Comparison of ENCODE assay signal across 8 cellular contexts in genomic region chr10:35300063-35300699, GRCh38. TPM values are rescaled to one million over a fixed set of nuclear protein-coding genes. Genes with fewer than 3 reads are reported as not detected.
DNase-seq lines count a peak whose midpoint lies in the region; ATAC-seq and TF ChIP-seq lines count a peak whose summit lies in the region.

No MANE protein-coding gene starts in this region.

- no peaks in the 10 kb centered on the region for H3K4me1 Mint-ChIP-seq in WTC11

- POLR2A ChIA-PET in WTC11 (lab: Charles Lee): no interaction called here

- no peaks in the 10 kb centered on the region for H4K20me1 ChIP-seq in osteoblast (ENCODE audit: insufficient read depth, low read length)

- CTCF ChIA-PET in WTC11 (lab: Charles Lee): interaction anchor here (0.6 kb wide), 1 partner anchor 1357 kb away, joined by 3 read pairs; no protein-coding TSS in a partner anchor

- H3K79me2 ChIP-seq in osteoblast (ENCODE audit: insufficient read depth, low read length): no peaks in the 10 kb centered on the region

- H3K4me2 ChIP-seq in osteoblast (ENCODE audit: insufficient read depth, low read length): peak overlapping the region; percentile 66

- H2AFZ ChIP-seq in osteoblast (ENCODE audit: low read length): peak overlapping the region; percentile 14

- DNase-seq in EH (ENCODE audit: low read depth) (peak; percentile 69), astrocyte of the hippocampus (ENCODE audit: low read depth, low spot score) (peak; percentile 6), osteoblast (ENCODE audit: insufficient read length, low spot score, missing footprints) (peak; percentile 92), NCI-H1694 (lab: John Stamatoyannopoulos, UW) (no peak), Kasumi-1 (lab: John Stamatoyannopoulos, UW) (no peak), WTC11 (ENCODE audit: low spot score) (no peak)

- H3K27ac Mint-ChIP-seq in WTC11: no peak overlapping the region

- H3K27me3 ChIP-seq in osteoblast (ENCODE audit: insufficient read depth, low read length): no peaks in the 10 kb centered on the region

- H3K4me1 ChIP-seq in osteoblast (ENCODE audit: insufficient read depth, low read length): peaks cover 4% of the 10 kb centered on the region

- peak overlapping the region; percentile 73 for H3K27ac ChIP-seq in osteoblast (ENCODE audit: low read depth, low read length)

- H3K9me3 Mint-ChIP-seq in WTC11: peaks cover 16% of the 10 kb centered on the region

- TF ChIP-seq CTCF in osteoblast (IDR thresholded peaks at IDR 0.05; ENCODE audit: extremely low read depth, low read depth, low read length) (no peak), WTC11 (IDR thresholded peaks at IDR 0.05) (no peak)

- no peaks in the 10 kb centered on the region for H3K9me3 ChIP-seq in osteoblast (ENCODE audit: low read depth, low read length)

- peak overlapping the region; percentile 22 for H3K4me3 ChIP-seq in osteoblast (ENCODE audit: insufficient read depth, low read length)

- H3K4me3 Mint-ChIP-seq in WTC11: no peak overlapping the region

- no peaks in the 10 kb centered on the region; the same call in 1 of the 2 replicates for H3K27me3 Mint-ChIP-seq in WTC11 (ENCODE audit: low read depth)

- no peaks in the 10 kb centered on the region for H3K36me3 ChIP-seq in osteoblast (ENCODE audit: insufficient read depth, low read length)

- no peaks in the 10 kb centered on the region for H3K36me3 Mint-ChIP-seq in WTC11

- peak; percentile 98 for ATAC-seq in GM21367 (IDR thresholded peaks at IDR 0.05; ENCODE audit: unreplicated experiment)
- ATAC-seq in HG03469 (IDR thresholded peaks at IDR 0.05; ENCODE audit: unreplicated experiment): peak; percentile 98
- ATAC-seq in WTC11: no peak

TF ChIP-seq in WTC11, 78 proteins besides CTCF, POLR2A, EP300 and RAD21 (continues in another document):
- TF ChIP-seq ETV6 (CRISPR knock-in tag; IDR thresholded peaks at IDR 0.05): no peak
- TF ChIP-seq EMX1 (CRISPR knock-in tag; IDR thresholded peaks at IDR 0.05): no peak
- TF ChIP-seq CDX4 (CRISPR knock-in tag; IDR thresholded peaks at IDR 0.05; ENCODE audit: borderline replicate concordance): no peak
- TF ChIP-seq, protein P1, sequence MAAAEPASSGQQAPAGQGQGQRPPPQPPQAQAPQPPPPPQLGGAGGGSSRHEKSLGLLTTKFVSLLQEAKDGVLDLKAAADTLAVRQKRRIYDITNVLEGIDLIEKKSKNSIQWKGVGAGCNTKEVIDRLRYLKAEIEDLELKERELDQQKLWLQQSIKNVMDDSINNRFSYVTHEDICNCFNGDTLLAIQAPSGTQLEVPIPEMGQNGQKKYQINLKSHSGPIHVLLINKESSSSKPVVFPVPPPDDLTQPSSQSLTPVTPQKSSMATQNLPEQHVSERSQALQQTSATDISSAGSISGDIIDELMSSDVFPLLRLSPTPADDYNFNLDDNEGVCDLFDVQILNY (CRISPR knock-in tag; IDR thresholded peaks at IDR 0.05): no peak
- no peak for TF ChIP-seq ATF3 (CRISPR knock-in tag; conservative IDR thresholded peaks at IDR 0.05)
- TF ChIP-seq CREM (CRISPR knock-in tag; IDR thresholded peaks at IDR 0.05): no peak
- TF ChIP-seq SP1 (CRISPR knock-in tag; conservative IDR thresholded peaks at IDR 0.05): no peak
- TF ChIP-seq ZNF532 (CRISPR knock-in tag; IDR thresholded peaks at IDR 0.05; ENCODE audit: borderline replicate concordance): no peak
- TF ChIP-seq ZBTB43 (CRISPR knock-in tag; IDR thresholded peaks at IDR 0.05): no peak
- TF ChIP-seq, protein P2, sequence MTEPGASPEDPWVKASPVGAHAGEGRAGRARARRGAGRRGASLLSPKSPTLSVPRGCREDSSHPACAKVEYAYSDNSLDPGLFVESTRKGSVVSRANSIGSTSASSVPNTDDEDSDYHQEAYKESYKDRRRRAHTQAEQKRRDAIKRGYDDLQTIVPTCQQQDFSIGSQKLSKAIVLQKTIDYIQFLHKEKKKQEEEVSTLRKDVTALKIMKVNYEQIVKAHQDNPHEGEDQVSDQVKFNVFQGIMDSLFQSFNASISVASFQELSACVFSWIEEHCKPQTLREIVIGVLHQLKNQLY (CRISPR knock-in tag; IDR thresholded peaks at IDR 0.05): no peak
- TF ChIP-seq NR2C2 (CRISPR knock-in tag; IDR thresholded peaks at IDR 0.05): no peak
- TF ChIP-seq MXD4 (CRISPR knock-in tag; IDR thresholded peaks at IDR 0.05; ENCODE audit: borderline replicate concordance): no peak
- TF ChIP-seq, protein P3, sequence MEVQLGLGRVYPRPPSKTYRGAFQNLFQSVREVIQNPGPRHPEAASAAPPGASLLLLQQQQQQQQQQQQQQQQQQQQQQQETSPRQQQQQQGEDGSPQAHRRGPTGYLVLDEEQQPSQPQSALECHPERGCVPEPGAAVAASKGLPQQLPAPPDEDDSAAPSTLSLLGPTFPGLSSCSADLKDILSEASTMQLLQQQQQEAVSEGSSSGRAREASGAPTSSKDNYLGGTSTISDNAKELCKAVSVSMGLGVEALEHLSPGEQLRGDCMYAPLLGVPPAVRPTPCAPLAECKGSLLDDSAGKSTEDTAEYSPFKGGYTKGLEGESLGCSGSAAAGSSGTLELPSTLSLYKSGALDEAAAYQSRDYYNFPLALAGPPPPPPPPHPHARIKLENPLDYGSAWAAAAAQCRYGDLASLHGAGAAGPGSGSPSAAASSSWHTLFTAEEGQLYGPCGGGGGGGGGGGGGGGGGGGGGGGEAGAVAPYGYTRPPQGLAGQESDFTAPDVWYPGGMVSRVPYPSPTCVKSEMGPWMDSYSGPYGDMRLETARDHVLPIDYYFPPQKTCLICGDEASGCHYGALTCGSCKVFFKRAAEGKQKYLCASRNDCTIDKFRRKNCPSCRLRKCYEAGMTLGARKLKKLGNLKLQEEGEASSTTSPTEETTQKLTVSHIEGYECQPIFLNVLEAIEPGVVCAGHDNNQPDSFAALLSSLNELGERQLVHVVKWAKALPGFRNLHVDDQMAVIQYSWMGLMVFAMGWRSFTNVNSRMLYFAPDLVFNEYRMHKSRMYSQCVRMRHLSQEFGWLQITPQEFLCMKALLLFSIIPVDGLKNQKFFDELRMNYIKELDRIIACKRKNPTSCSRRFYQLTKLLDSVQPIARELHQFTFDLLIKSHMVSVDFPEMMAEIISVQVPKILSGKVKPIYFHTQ (CRISPR knock-in tag; IDR thresholded peaks at IDR 0.05): no peak

RNA-seq across cellular contexts. Expression of gene CCNY, which starts 36.1 kb away (rescaled TPM):
- 53.2 and 63.9 TPM in 2 replicates for total RNA-seq in osteoblast
- 53.3 to 59.1 TPM (median 53.6 TPM) in 3 replicates for total RNA-seq in WTC11 (2021)

Comparison
In these comparisons a context has a peak if more than half of its experiments do, and no peak if none do; other contexts are left out.
1. DNase-seq: peak in EH (single experiment), astrocyte of the hippocampus (single experiment) and osteoblast (single experiment); none in NCI-H1694 (single experiment), Kasumi-1 (0 of 2) and WTC11 (single experiment).